13 cellular contexts compared by ENCODE assay signal in genomic region chr4:118941149-118941548, GRCh38. TPM values are rescaled to one million over a fixed set of nuclear protein-coding genes. Genes with fewer than 3 reads are reported as not detected.
A peak's percentile ranks its signal among the peaks of the same experiment; 100 is the strongest.
DNase-seq lines count a peak whose midpoint lies in the region; ATAC-seq and TF ChIP-seq lines count a peak whose summit lies in the region.
"Had no signal": no experiment of that assay in that cellular context is flagged by ENCODE, and none has a peak within 500 bp of the region (broad histone marks: within the 10 kb centered on the region; RNA-seq: fewer than 3 reads in every experiment).

No MANE protein-coding gene starts in this region.

- H3K27me3 ChIP-seq in body of pancreas (no peaks in the 10 kb centered on the region), tibial nerve (no peaks in the 10 kb centered on the region), foreskin keratinocyte (no peaks in the 10 kb centered on the region), A673 (replicated peaks; ENCODE audit: insufficient read depth, low read depth, low read length, poor library complexity) (no peaks in the 10 kb centered on the region)

- DNase-seq in DMS 273 (lab: John Stamatoyannopoulos, UW; ENCODE audit: unreplicated experiment) = peak; percentile 4
- DNase-seq in DMS 273 treated with DMSO at 0.1 percent for 48 hours (lab: John Stamatoyannopoulos, UW) = no peak
- peak in 3 of 4 donors; percentile 6 to 28 (median 27) for DNase-seq in body of pancreas
- DNase-seq in iris pigment epithelial cell (ENCODE audit: low read depth) = peak; percentile 50
- peak; percentile 24 to 92 for DNase-seq in tibial nerve (ENCODE audit: low spot score in 2 of 2)
- DNase-seq in GM19238 (ENCODE audit: insufficient read length, low spot score) = no peak
- DNase-seq in foreskin keratinocyte = no peak
- DNase-seq in A673 (ENCODE audit: low spot score) = no peak
- DNase-seq: activated CD4-positive, alpha-beta T cell treated with anti-CD3 and anti-CD28 coated beads, Interleukin-2, amount 50 U/mL, for 48 hours; activated naive CD4-positive, alpha-beta T cell treated with anti-CD3 and anti-CD28 coated beads, Interleukin-2, amount 50 U/mL, for 16 hours; hypothalamus had no signal

- peak in 1 of 2 donors; percentile 32 for TF ChIP-seq EP300 in tibial nerve (IDR thresholded peaks at IDR 0.05)

- 35 to 48% methylated on average over 1 of the region's 1 CpG for WGBS in body of pancreas, 2 donors
- WGBS in tibial nerve, 2 donors = 60 to 64% methylated on average over 1 of the region's 1 CpG

- BruUV-seq in A673 (replicated peaks; lab: Mats Ljungman, UMichigan) = no TSS peak

- H3K4me3 ChIP-seq in body of pancreas = no peak overlapping the region
- H3K4me3 ChIP-seq in tibial nerve = no peak overlapping the region
- no peak overlapping the region for H3K4me3 ChIP-seq in A673 (ENCODE audit: low read depth, low read length, poor library complexity, severe bottlenecking)
- H3K4me3 ChIP-seq: SK-N-MC had no signal

- CTCF ChIA-PET in A673 (lab: Charles Lee) = no interaction called here

- H3K27ac ChIP-seq in body of pancreas = no peak overlapping the region
- H3K27ac ChIP-seq in tibial nerve = peak overlapping the region in 3 of 4 donors; percentile 53 to 76 (median 71)
- no peak overlapping the region for H3K27ac ChIP-seq in foreskin keratinocyte
- H3K27ac ChIP-seq in A673 (ENCODE audit: low read depth, low read length, poor library complexity, severe bottlenecking) = no peak overlapping the region
- H3K27ac ChIP-seq: 22Rv1, SK-N-MC had no signal

- TF ChIP-seq CTCF in body of pancreas (IDR thresholded peaks at IDR 0.05) (no peak), tibial nerve (IDR thresholded peaks at IDR 0.05) (no peak), foreskin keratinocyte (conservative IDR thresholded peaks at IDR 0.05) (no peak), A673 (conservative IDR thresholded peaks at IDR 0.05; ENCODE audit: low read depth, low read length) (no peak)

- H3K36me3 ChIP-seq in body of pancreas (replicated peaks in 1 of 2; ENCODE audit: insufficient read depth in 1 of 2, low read depth in 2 of 2) (no peaks in the 10 kb centered on the region), tibial nerve (no peaks in the 10 kb centered on the region), A673 (ENCODE audit: insufficient read depth, low read length, poor library complexity, severe bottlenecking) (no peaks in the 10 kb centered on the region)

- POLR2A ChIA-PET in A673 (lab: Charles Lee; ENCODE audit: low non-redundant PET) = no interaction called here

- intact Hi-C loops in body of pancreas (cut with DNase I) (no loop called here), A673 (cut with micrococcal nuclease; ENCODE audit: unreplicated experiment) (no loop called here)

- H3K9me3 ChIP-seq in body of pancreas (no peaks in the 10 kb centered on the region), tibial nerve (no peaks in the 10 kb centered on the region), A673 (ENCODE audit: low read depth, low read length, poor library complexity, severe bottlenecking) (no peaks in the 10 kb centered on the region)

- H3K4me1 ChIP-seq in body of pancreas (no peaks in the 10 kb centered on the region), tibial nerve (peaks cover 0 to 18% (median 2%) of the 10 kb centered on the region in 4 donors), foreskin keratinocyte (no peaks in the 10 kb centered on the region), A673 (ENCODE audit: insufficient read depth, low read length, poor library complexity, severe bottlenecking) (peaks cover 14% of the 10 kb centered on the region)

- no peak for TF ChIP-seq POLR2A in body of pancreas (IDR thresholded peaks at IDR 0.05)
- TF ChIP-seq POLR2A in tibial nerve (IDR thresholded peaks at IDR 0.05) = no peak

- ATAC-seq in body of pancreas = no peak
- no peak for ATAC-seq in foreskin keratinocyte

RNA-seq across cellular contexts. Expression of gene SYNPO2, which starts 52.5 kb away (rescaled TPM):
- 10 to 100 TPM in 1 of 2 donors, 1 to 10 TPM in 1; 7.6 to 19.5 TPM for total RNA-seq in body of pancreas
- 100 to 1,000 TPM; 118 to 177 (median 138) TPM for total RNA-seq in tibial nerve
- total RNA-seq in foreskin keratinocyte = 0.41 and 0.46 TPM in 2 replicates
- polyA plus RNA-seq in foreskin keratinocyte = 0.06 and 0.11 TPM in 2 replicates
- total RNA-seq in A673 (2021) = 0.20 and 0.26 TPM in 2 replicates

Comparison
In these comparisons a context has a peak if more than half of its experiments do, and no peak if none do; other contexts are left out.
1. DNase-seq: peak in DMS 273 (single experiment), body of pancreas (3 of 4), iris pigment epithelial cell (single experiment) and tibial nerve (2 of 2); none in DMS 273 treated with DMSO at 0.1 percent for 48 hours (single experiment), GM19238 (single experiment), foreskin keratinocyte (0 of 2) and A673 (single experiment).
2. H3K27ac ChIP-seq: peak in tibial nerve (3 of 4); none in body of pancreas (0 of 4), foreskin keratinocyte (single experiment) and A673 (single experiment).
3. RNA of gene SYNPO2, which starts 52.5 kb away (total RNA-seq): 118 to 177 TPM in tibial nerve; 7.6 to 19.5 TPM in body of pancreas, 0.41 to 0.46 TPM in foreskin keratinocyte and 0.20 to 0.26 TPM in A673; every median in the first group is over 4 times any median in the second.